Comparison of ENCODE assay signal across 6 cellular contexts in the genomic region with DNA sequence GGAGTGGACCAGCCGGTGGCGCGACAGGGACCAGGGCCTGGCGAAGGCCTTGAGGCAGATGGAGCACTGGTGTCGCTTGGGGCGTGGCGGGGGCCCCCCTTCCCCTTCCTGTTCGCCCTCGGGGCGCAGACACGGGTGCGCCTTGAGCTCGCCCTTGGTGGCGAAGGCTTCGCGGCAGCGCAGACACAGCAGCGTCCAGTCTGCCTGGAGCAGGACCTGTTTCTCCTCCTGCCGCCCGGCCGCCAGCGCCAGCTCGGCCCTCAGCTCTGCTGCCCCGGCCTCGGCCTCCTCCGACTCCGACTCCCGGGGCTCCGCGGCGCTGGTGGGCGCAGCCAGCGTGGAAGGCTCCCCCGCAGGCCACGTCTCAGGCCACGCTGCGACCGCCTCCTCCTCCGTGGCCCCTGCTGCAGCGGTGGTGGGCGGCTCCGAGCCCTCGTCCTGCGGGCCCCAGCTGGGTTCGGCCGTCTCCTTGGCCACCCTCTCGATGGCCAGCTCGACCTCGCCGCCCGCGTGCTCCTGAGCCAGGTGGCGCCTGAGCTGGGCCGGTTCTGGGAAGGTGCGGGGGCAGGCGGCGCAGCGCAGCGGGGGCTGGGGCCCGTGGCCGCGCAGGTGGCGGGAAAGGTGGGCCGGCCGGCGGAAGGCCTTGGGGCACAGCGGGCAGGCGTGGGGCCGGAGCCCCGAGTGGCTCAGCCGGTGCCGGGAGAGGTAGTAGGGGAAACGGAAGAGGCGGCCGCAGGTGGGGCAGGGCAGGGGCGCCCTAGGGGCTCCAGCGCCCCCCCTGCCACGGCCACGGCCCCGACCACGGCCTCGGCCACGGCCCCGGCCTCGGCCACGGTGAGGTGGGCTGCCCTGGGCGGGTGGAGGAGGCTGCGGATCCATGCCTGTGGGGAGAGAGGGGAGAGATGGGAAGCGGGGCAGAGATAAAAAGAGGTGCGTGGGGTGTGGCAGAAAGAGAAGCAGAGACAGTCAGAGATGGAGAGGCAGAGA. TPM values are rescaled to one million over a fixed set of nuclear protein-coding genes. Genes with fewer than 3 reads are reported as not detected.
DNase-seq lines count a peak whose midpoint lies in the region; ATAC-seq and TF ChIP-seq lines count a peak whose summit lies in the region.

No MANE protein-coding gene starts in this region.

- peaks cover 3% of the 10 kb centered on the region for H3K36me3 ChIP-seq in urinary bladder (ENCODE audit: insufficient read depth)

- no peak for ATAC-seq in Right ventricle myocardium superior (ENCODE audit: poor library complexity)
- no peak for ATAC-seq in left cardiac atrium
- ATAC-seq in HG03025 (IDR thresholded peaks at IDR 0.05; ENCODE audit: low FRiP score, unreplicated experiment), result no peak

- intact Hi-C loops in Right ventricle myocardium superior (cut with DNase I) (no loop called here), left cardiac atrium (cut with DNase I) (no loop called here)

- DNase-seq in Right ventricle myocardium superior, result peak; percentile 39
- DNase-seq in left cardiac atrium, result no peak
- DNase-seq in glutamatergic neuron, result no peak
- DNase-seq in cerebellum (ENCODE audit: low spot score), result no peak

- 94% methylated on average over 90 of the region's 90 CpGs for WGBS in urinary bladder

- H3K4me3 Mint-ChIP-seq in glutamatergic neuron (ENCODE audit: unreplicated experiment), result peak overlapping the region; percentile 97

- peaks cover 17% of the 10 kb centered on the region for H3K27me3 Mint-ChIP-seq in glutamatergic neuron (ENCODE audit: unreplicated experiment)

- H3K4me1 Mint-ChIP-seq in glutamatergic neuron (ENCODE audit: low read depth, unreplicated experiment), result no peaks in the 10 kb centered on the region

- peak overlapping the region; percentile 92 for H3K27ac Mint-ChIP-seq in glutamatergic neuron (ENCODE audit: unreplicated experiment)

- TF ChIP-seq CTCF in glutamatergic neuron (IDR thresholded peaks at IDR 0.05; ENCODE audit: partially characterized antibody, unreplicated experiment), result no peak

- peak overlapping the region; percentile 69 for H3K4me3 ChIP-seq in urinary bladder (ENCODE audit: low read depth, low read length)

- H3K27ac ChIP-seq in urinary bladder (ENCODE audit: low read depth), result no peak overlapping the region

- H3K4me1 ChIP-seq in urinary bladder (ENCODE audit: insufficient read depth), result no peaks in the 10 kb centered on the region

- peaks cover 16% of the 10 kb centered on the region for H3K9me3 Mint-ChIP-seq in glutamatergic neuron (ENCODE audit: unreplicated experiment)

- H3K36me3 Mint-ChIP-seq in glutamatergic neuron (ENCODE audit: unreplicated experiment), result peaks cover 4% of the 10 kb centered on the region

RNA-seq across cellular contexts. Expression of a gene that starts 1.6 kb away (rescaled TPM):
- total RNA-seq in Right ventricle myocardium superior, result 13.6 TPM
- total RNA-seq in left cardiac atrium, result 10 to 100 TPM; 10.8 to 12.7 TPM
- total RNA-seq in glutamatergic neuron (ENCODE audit: unreplicated experiment), result 48.9 TPM
- total RNA-seq in urinary bladder, result 1.6 TPM
- 10.8 TPM for polyA plus RNA-seq in urinary bladder
- total RNA-seq in cerebellum, result 3.9 TPM

RNA-seq across cellular contexts. Expression of a gene that starts 20.3 kb away (rescaled TPM):
- total RNA-seq in Right ventricle myocardium superior (13.0 TPM), left cardiac atrium (10 to 100 TPM; 14.5 to 17.0 TPM), glutamatergic neuron (ENCODE audit: unreplicated experiment) (26.0 TPM), urinary bladder (2.3 TPM), cerebellum (2.2 TPM)
- polyA plus RNA-seq in urinary bladder, result 11.1 TPM

RNA-seq across cellular contexts. Expression of a gene that starts 21.0 kb away (rescaled TPM):
- total RNA-seq in Right ventricle myocardium superior (17.5 TPM), left cardiac atrium (10 to 100 TPM; 14.1 to 18.7 TPM), glutamatergic neuron (ENCODE audit: unreplicated experiment) (6.7 TPM), urinary bladder (5.7 TPM), cerebellum (3.6 TPM)
- polyA plus RNA-seq in urinary bladder, result 30.9 TPM

RNA-seq across cellular contexts. Expression of a gene that starts 26.4 kb away (rescaled TPM):
- total RNA-seq in Right ventricle myocardium superior, result 17.4 TPM
- 10 to 100 TPM; 16.2 to 20.2 TPM for total RNA-seq in left cardiac atrium
- total RNA-seq in glutamatergic neuron (ENCODE audit: unreplicated experiment), result 14.6 TPM
- 2.1 TPM for total RNA-seq in urinary bladder
- 13.7 TPM for polyA plus RNA-seq in urinary bladder
- 1.7 TPM for total RNA-seq in cerebellum

RNA-seq across cellular contexts. Expression of a gene that starts 33.7 kb away (rescaled TPM):
- total RNA-seq in Right ventricle myocardium superior, result 27.4 TPM
- total RNA-seq in left cardiac atrium, result 10 to 100 TPM; 55.3 to 62.7 TPM
- total RNA-seq in glutamatergic neuron (ENCODE audit: unreplicated experiment), result not detected
- total RNA-seq in urinary bladder, result not detected
- 0.72 TPM for polyA plus RNA-seq in urinary bladder
- not detected for total RNA-seq in cerebellum
